In the genomic region with DNA sequence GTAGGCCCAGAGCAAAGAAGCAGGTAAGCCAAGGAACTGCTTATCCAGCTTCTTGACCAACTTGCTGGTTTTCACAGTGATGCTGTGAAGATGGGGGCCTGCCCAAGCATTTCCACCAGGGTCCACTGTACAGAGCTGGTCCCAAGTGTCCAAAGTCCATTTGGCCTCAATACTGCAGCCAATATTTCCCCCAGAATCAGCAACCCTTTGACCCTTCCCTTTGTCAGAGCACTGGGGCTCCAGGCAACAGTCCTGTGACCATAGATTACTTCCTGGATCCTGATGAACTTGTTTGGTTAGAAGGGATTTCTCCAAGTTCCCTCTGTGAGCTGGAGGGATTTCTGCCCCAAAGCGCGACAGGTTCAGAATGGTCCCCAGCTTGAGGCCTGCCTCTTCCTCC, we compare ENCODE assay signal across 25 cellular contexts. TPM values are rescaled to one million over a fixed set of nuclear protein-coding genes. Genes with fewer than 3 reads are reported as not detected.
DNase-seq lines count a peak whose midpoint lies in the region; ATAC-seq, FAIRE-seq and TF ChIP-seq lines count a peak whose summit lies in the region.
"Had no signal": no experiment of that assay in that cellular context is flagged by ENCODE, and none has a peak within 500 bp of the region (broad histone marks: within the 10 kb centered on the region; RNA-seq: fewer than 3 reads in every experiment).

No MANE protein-coding gene starts in this region.

- no peak overlapping the region for H2AK5ac ChIP-seq in neuronal stem cell (ENCODE audit: low read depth, low read length)

- no peak for TF ChIP-seq RAD21 in HepG2 (CRISPR knock-in tag; IDR thresholded peaks at IDR 0.05)

- BruUV-seq in HepG2 (replicated peaks; lab: Mats Ljungman, UMichigan), result no TSS peak

- H3K9me3 ChIP-seq in HepG2 (ENCODE audit: low read length) (no peaks in the 10 kb centered on the region), neuronal stem cell (replicated peaks in 1 of 2; ENCODE audit: control insufficient read depth in 2 of 2, insufficient read depth in 1 of 2, low read depth in 1 of 2, low read length in 2 of 2) (peaks cover 0 to 2% of the 10 kb centered on the region in 2 donors)
- H3K9me3 ChIP-seq: BE2C had no signal

- no peaks in the 10 kb centered on the region for H3K9me3 Mint-ChIP-seq in activated T-helper 17 cell treated with anti-CD3 and anti-CD28 coated beads, Interleukin-2, amount 50 U/mL, for 72 hours
- no peaks in the 10 kb centered on the region for H3K9me3 Mint-ChIP-seq in activated naive CD4-positive, alpha-beta T cell treated with anti-CD3 and anti-CD28 coated beads, Interleukin-2, amount 10 ng/mL, durations not matched to agents 7 days and 5 days
- H3K9me3 Mint-ChIP-seq: CD4-positive, CD25-positive, alpha-beta regulatory T cell; CD8-positive, alpha-beta memory T cell; HFFc6 had no signal

- POLR2A ChIA-PET in RWPE1 (lab: Yijun Ruan, JAX; ENCODE audit: low non-redundant PET) (no interaction called here), HepG2 (lab: Yijun Ruan, JAX) (interaction anchor here (0.9 to 1.5 kb wide), 3 partner anchors 19 to 44 kb away, joined by 3 to 4 read pairs (median 3); partner anchors contain the start of gene FAXDC2)

- no peak for TF ChIP-seq POLR2A in HepG2 (IDR thresholded peaks at IDR 0.05; ENCODE audit: insufficient read depth in 1 of 2, low read depth in 2 of 2, low read length in 2 of 2)

- H2BK5ac ChIP-seq in neuronal stem cell (ENCODE audit: low read length), result peak overlapping the region; percentile 27

- no peak for TF ChIP-seq EP300 in HepG2 (IDR thresholded peaks at IDR 0.05; ENCODE audit: low read depth in 2 of 2, low read length in 2 of 2)
- TF ChIP-seq EP300 in HepG2 (CRISPR knock-in tag; IDR thresholded peaks at IDR 0.05; ENCODE audit: borderline replicate concordance), result no peak

- H3K23ac ChIP-seq in neuronal stem cell (ENCODE audit: low read depth, low read length, poor library complexity), result no peak overlapping the region

- H3K9ac ChIP-seq in HepG2 (ENCODE audit: insufficient read depth, low read depth, low read length) (no peak overlapping the region), neuronal stem cell (ENCODE audit: low read depth, low read length, poor library complexity) (no peak overlapping the region)

- H3K4me1 ChIP-seq in HepG2 (ENCODE audit: insufficient read depth, low read length) (peaks cover 61% of the 10 kb centered on the region), neuronal stem cell (ENCODE audit: control insufficient read depth in 2 of 2, insufficient read depth in 1 of 2, low read depth in 1 of 2, low read length in 2 of 2) (peaks cover 0 to 5% of the 10 kb centered on the region in 2 donors)
- H3K4me1 ChIP-seq: BE2C had no signal

- ATAC-seq in activated T-helper 17 cell treated with anti-CD3 and anti-CD28 coated beads, Interleukin-2, amount 50 U/mL, for 72 hours (replicated peaks), result no peak
- peak; percentile 61 for ATAC-seq in HepG2
- ATAC-seq: GM12878, HCT116 had no signal

- H2AFZ ChIP-seq in HepG2 (ENCODE audit: low read length) (no peak overlapping the region), neuronal stem cell (ENCODE audit: low read length) (no peak overlapping the region)

- no peak overlapping the region for H4K8ac ChIP-seq in neuronal stem cell (ENCODE audit: low read depth, low read length)

- H3K27ac ChIP-seq in RWPE1, result peak overlapping the region; percentile 35
- H3K27ac ChIP-seq in HepG2 (ENCODE audit: extremely low read length, insufficient read depth, low read length), result peak overlapping the region; percentile 24
- no peak overlapping the region for H3K27ac ChIP-seq in neuronal stem cell (replicated peaks; ENCODE audit: low read length)
- H3K27ac ChIP-seq: HL-60 had no signal

- H3K4me3 Mint-ChIP-seq in activated T-helper 17 cell treated with anti-CD3 and anti-CD28 coated beads, Interleukin-2, amount 50 U/mL, for 72 hours, result no peak overlapping the region
- no peak overlapping the region for H3K4me3 Mint-ChIP-seq in activated naive CD4-positive, alpha-beta T cell treated with anti-CD3 and anti-CD28 coated beads, Interleukin-2, amount 10 ng/mL, durations not matched to agents 7 days and 5 days
- H3K4me3 Mint-ChIP-seq: CD8-positive, alpha-beta memory T cell; HFFc6 had no signal

- no peak overlapping the region for H3K4me3 ChIP-seq in HepG2 (replicated peaks in 1 of 3; ENCODE audit: insufficient read depth in 1 of 3, low read depth in 2 of 3, low read length in 3 of 3)
- no peak overlapping the region for H3K4me3 ChIP-seq in neuronal stem cell (ENCODE audit: low read length in 2 of 2)
- H3K4me3 ChIP-seq: GM12878 had no signal

- no peak overlapping the region for H4K91ac ChIP-seq in neuronal stem cell (ENCODE audit: low read depth, low read length, poor library complexity)

- TF ChIP-seq CTCF in RWPE1 (conservative IDR thresholded peaks at IDR 0.05; ENCODE audit: low read depth) (no peak), HepG2 (CRISPR knock-in tag; IDR thresholded peaks at IDR 0.05) (no peak)

- H3K27me3 ChIP-seq in HepG2 (ENCODE audit: control insufficient read depth in 1 of 2, insufficient read depth in 2 of 2, low read length in 2 of 2) (no peaks in the 10 kb centered on the region), neuronal stem cell (ENCODE audit: control insufficient read depth in 3 of 3, insufficient read depth in 3 of 3, low read depth in 1 of 3, low read length in 3 of 3) (no peaks in the 10 kb centered on the region)
- H3K27me3 ChIP-seq: BE2C had no signal

- H3K36me3 ChIP-seq in HepG2 (replicated peaks in 1 of 2; ENCODE audit: control insufficient read depth in 1 of 2, insufficient read depth in 2 of 2, low read length in 2 of 2) (peaks cover 8 to 36% of the 10 kb centered on the region in 2 experiments; a peak in 4 of 5 replicates), neuronal stem cell (replicated peaks in 1 of 2; ENCODE audit: control insufficient read depth in 2 of 2, insufficient read depth in 2 of 2, low read length in 2 of 2) (peaks cover 9 to 62% of the 10 kb centered on the region in 2 donors)

- H2BK120ac ChIP-seq in neuronal stem cell (ENCODE audit: low read depth, low read length), result no peak overlapping the region

- H3K27ac Mint-ChIP-seq in activated T-helper 17 cell treated with anti-CD3 and anti-CD28 coated beads, Interleukin-2, amount 50 U/mL, for 72 hours, result peak overlapping the region; percentile 20
- no peak overlapping the region for H3K27ac Mint-ChIP-seq in activated naive CD4-positive, alpha-beta T cell treated with anti-CD3 and anti-CD28 coated beads, Interleukin-2, amount 10 ng/mL, durations not matched to agents 7 days and 5 days
- H3K27ac Mint-ChIP-seq: CD4-positive, CD25-positive, alpha-beta regulatory T cell; HFFc6 had no signal

- H2BK15ac ChIP-seq in neuronal stem cell (ENCODE audit: low read length), result no peak overlapping the region

- H3K79me2 ChIP-seq in HepG2 (ENCODE audit: insufficient read depth, low read length), result no peaks in the 10 kb centered on the region

- no peak overlapping the region for H3K14ac ChIP-seq in neuronal stem cell (ENCODE audit: low read length)

- DNase-seq in RWPE1 (ENCODE audit: low spot score) (no peak), HepG2 (ENCODE audit: low spot score) (peak; percentile 25), neuronal stem cell (ENCODE audit: low spot score) (no peak), SKM-1 treated with dmso at 0.1 percent for 144 hours (lab: John Stamatoyannopoulos, UW; ENCODE audit: unreplicated experiment) (no peak), cardiac septum (ENCODE audit: low spot score) (no peak)
- no peak for DNase-seq in activated CD8-positive, alpha-beta memory T cell treated with anti-CD3 and anti-CD28 coated beads for 24 hours
- DNase-seq in activated naive CD4-positive, alpha-beta T cell treated with anti-CD3 and anti-CD28 coated beads, Interleukin-2, amount 10 ng/mL, durations not matched to agents 7 days and 5 days, result no peak
- DNase-seq: ACHN; BE2C; C1 segment of cervical spinal cord; CD4-positive, CD25-positive, alpha-beta regulatory T cell; CD8-positive, alpha-beta memory T cell; COR-L47; DMS 273 treated with DMSO at 0.1 percent for 48 hours; DMS53; DND-41; EL; GOT3; H7; HFFc6 had no signal

- H3K79me1 ChIP-seq in neuronal stem cell (ENCODE audit: low read depth, low read length), result no peaks in the 10 kb centered on the region

- H3K18ac ChIP-seq in neuronal stem cell (ENCODE audit: low read length), result no peak overlapping the region

- H3K4me2 ChIP-seq in HepG2 (ENCODE audit: low read depth, low read length) (no peak overlapping the region; the same call in 1 of the 2 replicates), neuronal stem cell (ENCODE audit: insufficient read depth, low read length, poor library complexity, severe bottlenecking) (no peak overlapping the region)

- H4K20me1 ChIP-seq in HepG2 (ENCODE audit: insufficient read depth, low read length), result peaks cover 4% of the 10 kb centered on the region; the same call in 1 of the 2 replicates

- in situ Hi-C loops in HepG2 (cut with HindIII; ENCODE audit: extremely low pct_ligation_motif_present, low pct_unique_long_range_greater_than_20kb), result no loop called here

- H2BK12ac ChIP-seq in neuronal stem cell (ENCODE audit: low read length), result no peak overlapping the region

- peaks cover 62% of the 10 kb centered on the region for H3K36me3 Mint-ChIP-seq in activated T-helper 17 cell treated with anti-CD3 and anti-CD28 coated beads, Interleukin-2, amount 50 U/mL, for 72 hours (ENCODE audit: low read depth)
- peaks cover 32% of the 10 kb centered on the region for H3K36me3 Mint-ChIP-seq in activated naive CD4-positive, alpha-beta T cell treated with anti-CD3 and anti-CD28 coated beads, Interleukin-2, amount 10 ng/mL, durations not matched to agents 7 days and 5 days

- peaks cover 11% of the 10 kb centered on the region for H3K4me1 Mint-ChIP-seq in activated T-helper 17 cell treated with anti-CD3 and anti-CD28 coated beads, Interleukin-2, amount 50 U/mL, for 72 hours
- H3K4me1 Mint-ChIP-seq in activated naive CD4-positive, alpha-beta T cell treated with anti-CD3 and anti-CD28 coated beads, Interleukin-2, amount 10 ng/mL, durations not matched to agents 7 days and 5 days, result peaks cover 32% of the 10 kb centered on the region

- no peak overlapping the region for H3K4ac ChIP-seq in neuronal stem cell (ENCODE audit: low read length)

- no peak for FAIRE-seq in HepG2 (lab: Jason Lieb, UNC)
- FAIRE-seq: A204.1, GM12878 had no signal

- CTCF ChIA-PET in RWPE1 (lab: Yijun Ruan, JAX) (no interaction called here), HepG2 (lab: Yijun Ruan, JAX; ENCODE audit: low intra/inter-chr PET ratio, low total read pairs) (no interaction called here)
- CTCF ChIA-PET in activated naive CD4-positive, alpha-beta T cell treated with anti-CD3 and anti-CD28 coated beads, Interleukin-2, amount 10 ng/mL, durations not matched to agents 7 days and 5 days (lab: Charles Lee), result no interaction called here

- intact Hi-C loops in HepG2 (cut with micrococcal nuclease; ENCODE audit: unreplicated experiment) (no loop called here), cardiac septum (cut with DNase I) (no loop called here)

- H3K27me3 Mint-ChIP-seq in activated T-helper 17 cell treated with anti-CD3 and anti-CD28 coated beads, Interleukin-2, amount 50 U/mL, for 72 hours, result no peaks in the 10 kb centered on the region
- H3K27me3 Mint-ChIP-seq in activated naive CD4-positive, alpha-beta T cell treated with anti-CD3 and anti-CD28 coated beads, Interleukin-2, amount 10 ng/mL, durations not matched to agents 7 days and 5 days, result no peaks in the 10 kb centered on the region
- H3K27me3 Mint-ChIP-seq: CD4-positive, CD25-positive, alpha-beta regulatory T cell; CD8-positive, alpha-beta memory T cell had no signal

- 100% methylated on average over 2 of the region's 2 CpGs for WGBS in HepG2 (ENCODE audit: low lambda C conversion rate)
- WGBS in neuronal stem cell (ENCODE audit: extremely low coverage in 2 of 2, insufficient read length in 2 of 2, insufficient replicate concordance in 1 of 2), 2 donors, result no CpG with 5 or more reads among the region's 2 CpGs

RNA-seq across cellular contexts. Expression of gene FAXDC2, which starts 26.3 kb away (rescaled TPM):
- total RNA-seq in activated T-helper 17 cell treated with anti-CD3 and anti-CD28 coated beads, Interleukin-2, amount 50 U/mL, for 72 hours, result not detected
- total RNA-seq in HepG2 (2016; rRNA removed; fragmentation: Illumina TruSeq; extraction: Trizol) (3.0 and 4.7 TPM in 2 replicates), cardiac septum (10.1 TPM)
- 1.3 and 1.5 TPM in 2 replicates for total RNA-seq in HepG2 (2016; cell fraction: cytosol; rRNA removed; fragmentation: Illumina TruSeq; extraction: Trizol; ENCODE audit: low read depth)
- total RNA-seq in HepG2 (2016; cell fraction: insoluble cytoplasmic fraction; rRNA removed; fragmentation: Illumina TruSeq; extraction: Trizol), result 4.3 and 5.0 TPM in 2 replicates
- 3.5 and 4.3 TPM in 2 replicates for total RNA-seq in HepG2 (2016; cell fraction: membrane; rRNA removed; fragmentation: Illumina TruSeq; extraction: Trizol)
- 5.5 and 5.8 TPM in 2 replicates for total RNA-seq in HepG2 (2016; cell fraction: nucleus; rRNA removed; fragmentation: Illumina TruSeq; extraction: Trizol)
- 49.5 and 58.8 TPM in 2 replicates for polyA plus RNA-seq in HepG2 (2011; rRNA removed)
- polyA plus RNA-seq in HepG2 (2011; cell fraction: cytosol; rRNA removed), result 41.5 and 43.5 TPM in 2 replicates
- polyA plus RNA-seq in HepG2 (2011; cell fraction: nucleus; rRNA removed), result 45.2 and 57.4 TPM in 2 replicates
- polyA plus RNA-seq in HepG2 (2012), result 27.6 and 33.1 TPM in 2 replicates
- polyA plus RNA-seq in HepG2 (2016; cell fraction: cytosol; fragmentation: Illumina TruSeq; extraction: Trizol; ENCODE audit: low read depth), result 1.3 and 1.9 TPM in 2 replicates
- 3.7 and 4.2 TPM in 2 replicates for polyA plus RNA-seq in HepG2 (2016; cell fraction: insoluble cytoplasmic fraction; fragmentation: Illumina TruSeq; extraction: Trizol; ENCODE audit: low read depth)
- 3.9 and 4.0 TPM in 2 replicates for polyA plus RNA-seq in HepG2 (2016; cell fraction: membrane; fragmentation: Illumina TruSeq; extraction: Trizol; ENCODE audit: low read depth)
- polyA plus RNA-seq in HepG2 (2016; cell fraction: nucleus; fragmentation: Illumina TruSeq; extraction: Trizol; ENCODE audit: insufficient read depth, low read depth), result 6.6 and 7.0 TPM in 2 replicates
- polyA minus RNA-seq in HepG2 (2011; rRNA and poly(A)+ RNA removed; ENCODE audit: low replicate concordance), result 0.05 and 101 TPM in 2 replicates
- polyA minus RNA-seq in HepG2 (2011; cell fraction: cytosol; rRNA and poly(A)+ RNA removed), result 23.1 and 27.3 TPM in 2 replicates
- polyA minus RNA-seq in HepG2 (2011; cell fraction: nucleus; rRNA and poly(A)+ RNA removed), result 39.9 and 40.4 TPM in 2 replicates
- 10.6 TPM for polyA plus RNA-seq in neuronal stem cell (2013, experiment 1 of 2)
- polyA plus RNA-seq in neuronal stem cell (2013, experiment 2 of 2), result 10.0 TPM

RNA-seq across cellular contexts. Expression of gene CNOT8, which starts 34.4 kb away (rescaled TPM):
- 100 to 1,000 TPM in 1 of 2 donors, 10 to 100 TPM in 1; 87.4 to 173 TPM for total RNA-seq in activated T-helper 17 cell treated with anti-CD3 and anti-CD28 coated beads, Interleukin-2, amount 50 U/mL, for 72 hours
- 37.1 and 50.3 TPM in 2 replicates for total RNA-seq in HepG2 (2016; rRNA removed; fragmentation: Illumina TruSeq; extraction: Trizol)
- 8.5 and 9.5 TPM in 2 replicates for total RNA-seq in HepG2 (2016; cell fraction: cytosol; rRNA removed; fragmentation: Illumina TruSeq; extraction: Trizol; ENCODE audit: low read depth)
- total RNA-seq in HepG2 (2016; cell fraction: insoluble cytoplasmic fraction; rRNA removed; fragmentation: Illumina TruSeq; extraction: Trizol), result 38.6 and 50.3 TPM in 2 replicates
- total RNA-seq in HepG2 (2016; cell fraction: membrane; rRNA removed; fragmentation: Illumina TruSeq; extraction: Trizol), result 21.9 and 23.8 TPM in 2 replicates
- 27.1 and 28.0 TPM in 2 replicates for total RNA-seq in HepG2 (2016; cell fraction: nucleus; rRNA removed; fragmentation: Illumina TruSeq; extraction: Trizol)
- polyA plus RNA-seq in HepG2 (2011; rRNA removed), result 63.8 and 74.9 TPM in 2 replicates
- 63.2 and 67.0 TPM in 2 replicates for polyA plus RNA-seq in HepG2 (2011; cell fraction: cytosol; rRNA removed)
- 46.3 and 57.5 TPM in 2 replicates for polyA plus RNA-seq in HepG2 (2011; cell fraction: nucleus; rRNA removed)
- 54.8 and 56.2 TPM in 2 replicates for polyA plus RNA-seq in HepG2 (2012)
- polyA plus RNA-seq in HepG2 (2016; cell fraction: cytosol; fragmentation: Illumina TruSeq; extraction: Trizol; ENCODE audit: low read depth), result 4.1 and 5.1 TPM in 2 replicates
- 41.9 and 42.7 TPM in 2 replicates for polyA plus RNA-seq in HepG2 (2016; cell fraction: insoluble cytoplasmic fraction; fragmentation: Illumina TruSeq; extraction: Trizol; ENCODE audit: low read depth)
- 12.2 and 12.5 TPM in 2 replicates for polyA plus RNA-seq in HepG2 (2016; cell fraction: membrane; fragmentation: Illumina TruSeq; extraction: Trizol; ENCODE audit: low read depth)
- polyA plus RNA-seq in HepG2 (2016; cell fraction: nucleus; fragmentation: Illumina TruSeq; extraction: Trizol; ENCODE audit: insufficient read depth, low read depth), result 48.0 and 49.6 TPM in 2 replicates
- polyA minus RNA-seq in HepG2 (2011; rRNA and poly(A)+ RNA removed; ENCODE audit: low replicate concordance), result 31.6 and 52.4 TPM in 2 replicates
- polyA minus RNA-seq in HepG2 (2011; cell fraction: cytosol; rRNA and poly(A)+ RNA removed), result 51.4 and 54.3 TPM in 2 replicates
- polyA minus RNA-seq in HepG2 (2011; cell fraction: nucleus; rRNA and poly(A)+ RNA removed), result 35.0 and 39.0 TPM in 2 replicates
- polyA plus RNA-seq in neuronal stem cell (2013, experiment 1 of 2), result 44.3 TPM
- 45.4 TPM for polyA plus RNA-seq in neuronal stem cell (2013, experiment 2 of 2)
- total RNA-seq in cardiac septum, result 22.5 TPM
